1 cellular context compared by ENCODE assay signal in the genomic region with DNA sequence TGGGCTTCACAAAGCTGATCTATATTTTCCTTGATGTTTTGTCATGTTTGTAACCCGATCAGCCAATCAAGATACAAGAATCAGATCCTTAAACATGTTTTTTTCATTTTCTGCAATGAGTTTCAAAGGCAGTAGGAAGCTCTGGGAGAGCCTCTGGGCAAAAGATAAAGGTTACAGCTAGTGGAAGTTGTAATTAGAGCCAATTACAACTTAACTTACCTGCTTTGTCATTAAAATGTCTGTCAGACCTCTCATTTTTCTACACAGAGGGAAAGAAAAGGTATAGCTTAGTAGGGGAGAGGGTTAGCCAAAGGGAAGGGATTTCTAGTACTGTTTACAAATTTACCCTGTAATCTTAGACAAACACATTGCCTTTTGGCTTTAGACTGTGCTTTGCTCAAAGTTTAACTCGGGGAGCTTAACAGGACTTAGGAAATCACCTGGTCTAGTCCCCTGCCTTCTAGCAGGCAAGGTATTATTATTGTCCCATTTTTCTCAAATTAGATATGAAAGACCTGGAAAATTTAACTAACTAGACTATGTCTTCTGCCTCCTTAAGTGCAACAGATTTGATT.
TF ChIP-seq lines count a peak whose summit lies in the region.

No MANE protein-coding gene starts in this region.

TF ChIP-seq in HEK293, 187 proteins besides CTCF, POLR2A, EP300 and RAD21 (continued from another document):
- TF ChIP-seq, protein P1, sequence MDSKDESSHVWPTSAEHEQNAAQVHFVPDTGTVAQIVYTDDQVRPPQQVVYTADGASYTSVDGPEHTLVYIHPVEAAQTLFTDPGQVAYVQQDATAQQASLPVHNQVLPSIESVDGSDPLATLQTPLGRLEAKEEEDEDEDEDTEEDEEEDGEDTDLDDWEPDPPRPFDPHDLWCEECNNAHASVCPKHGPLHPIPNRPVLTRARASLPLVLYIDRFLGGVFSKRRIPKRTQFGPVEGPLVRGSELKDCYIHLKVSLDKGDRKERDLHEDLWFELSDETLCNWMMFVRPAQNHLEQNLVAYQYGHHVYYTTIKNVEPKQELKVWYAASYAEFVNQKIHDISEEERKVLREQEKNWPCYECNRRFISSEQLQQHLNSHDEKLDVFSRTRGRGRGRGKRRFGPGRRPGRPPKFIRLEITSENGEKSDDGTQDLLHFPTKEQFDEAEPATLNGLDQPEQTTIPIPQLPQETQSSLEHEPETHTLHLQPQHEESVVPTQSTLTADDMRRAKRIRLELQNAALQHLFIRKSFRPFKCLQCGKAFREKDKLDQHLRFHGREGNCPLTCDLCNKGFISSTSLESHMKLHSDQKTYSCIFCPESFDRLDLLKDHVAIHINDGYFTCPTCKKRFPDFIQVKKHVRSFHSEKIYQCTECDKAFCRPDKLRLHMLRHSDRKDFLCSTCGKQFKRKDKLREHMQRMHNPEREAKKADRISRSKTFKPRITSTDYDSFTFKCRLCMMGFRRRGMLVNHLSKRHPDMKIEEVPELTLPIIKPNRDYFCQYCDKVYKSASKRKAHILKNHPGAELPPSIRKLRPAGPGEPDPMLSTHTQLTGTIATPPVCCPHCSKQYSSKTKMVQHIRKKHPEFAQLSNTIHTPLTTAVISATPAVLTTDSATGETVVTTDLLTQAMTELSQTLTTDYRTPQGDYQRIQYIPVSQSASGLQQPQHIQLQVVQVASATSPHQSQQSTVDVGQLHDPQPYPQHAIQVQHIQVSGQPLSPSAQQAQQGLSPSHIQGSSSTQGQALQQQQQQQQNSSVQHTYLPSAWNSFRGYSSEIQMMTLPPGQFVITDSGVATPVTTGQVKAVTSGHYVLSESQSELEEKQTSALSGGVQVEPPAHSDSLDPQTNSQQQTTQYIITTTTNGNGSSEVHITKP (tag by site-specific recombination; IDR thresholded peaks at IDR 0.05): no peak
- TF ChIP-seq MZF1 (tag by site-specific recombination; IDR thresholded peaks at IDR 0.05; ENCODE audit: borderline replicate concordance): no peak
- peak; percentile 91 for TF ChIP-seq SP7 (tag by site-specific recombination; IDR thresholded peaks at IDR 0.05)
- no peak for TF ChIP-seq ZNF202 (tag by site-specific recombination; IDR thresholded peaks at IDR 0.05; ENCODE audit: borderline replicate concordance)
- TF ChIP-seq ZNF747 (tag by site-specific recombination; IDR thresholded peaks at IDR 0.05): no peak
- no peak for TF ChIP-seq ZNF76 (tag by site-specific recombination; IDR thresholded peaks at IDR 0.05; ENCODE audit: borderline replicate concordance, low read depth)
- TF ChIP-seq, protein P2, sequence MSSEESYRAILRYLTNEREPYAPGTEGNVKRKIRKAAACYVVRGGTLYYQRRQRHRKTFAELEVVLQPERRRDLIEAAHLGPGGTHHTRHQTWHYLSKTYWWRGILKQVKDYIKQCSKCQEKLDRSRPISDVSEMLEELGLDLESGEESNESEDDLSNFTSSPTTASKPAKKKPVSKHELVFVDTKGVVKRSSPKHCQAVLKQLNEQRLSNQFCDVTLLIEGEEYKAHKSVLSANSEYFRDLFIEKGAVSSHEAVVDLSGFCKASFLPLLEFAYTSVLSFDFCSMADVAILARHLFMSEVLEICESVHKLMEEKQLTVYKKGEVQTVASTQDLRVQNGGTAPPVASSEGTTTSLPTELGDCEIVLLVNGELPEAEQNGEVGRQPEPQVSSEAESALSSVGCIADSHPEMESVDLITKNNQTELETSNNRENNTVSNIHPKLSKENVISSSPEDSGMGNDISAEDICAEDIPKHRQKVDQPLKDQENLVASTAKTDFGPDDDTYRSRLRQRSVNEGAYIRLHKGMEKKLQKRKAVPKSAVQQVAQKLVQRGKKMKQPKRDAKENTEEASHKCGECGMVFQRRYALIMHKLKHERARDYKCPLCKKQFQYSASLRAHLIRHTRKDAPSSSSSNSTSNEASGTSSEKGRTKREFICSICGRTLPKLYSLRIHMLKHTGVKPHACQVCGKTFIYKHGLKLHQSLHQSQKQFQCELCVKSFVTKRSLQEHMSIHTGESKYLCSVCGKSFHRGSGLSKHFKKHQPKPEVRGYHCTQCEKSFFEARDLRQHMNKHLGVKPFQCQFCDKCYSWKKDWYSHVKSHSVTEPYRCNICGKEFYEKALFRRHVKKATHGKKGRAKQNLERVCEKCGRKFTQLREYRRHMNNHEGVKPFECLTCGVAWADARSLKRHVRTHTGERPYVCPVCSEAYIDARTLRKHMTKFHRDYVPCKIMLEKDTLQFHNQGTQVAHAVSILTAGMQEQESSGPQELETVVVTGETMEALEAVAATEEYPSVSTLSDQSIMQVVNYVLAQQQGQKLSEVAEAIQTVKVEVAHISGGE (tag by site-specific recombination; conservative IDR thresholded peaks at IDR 0.05; ENCODE audit: low read depth): no peak
- TF ChIP-seq, protein P3, sequence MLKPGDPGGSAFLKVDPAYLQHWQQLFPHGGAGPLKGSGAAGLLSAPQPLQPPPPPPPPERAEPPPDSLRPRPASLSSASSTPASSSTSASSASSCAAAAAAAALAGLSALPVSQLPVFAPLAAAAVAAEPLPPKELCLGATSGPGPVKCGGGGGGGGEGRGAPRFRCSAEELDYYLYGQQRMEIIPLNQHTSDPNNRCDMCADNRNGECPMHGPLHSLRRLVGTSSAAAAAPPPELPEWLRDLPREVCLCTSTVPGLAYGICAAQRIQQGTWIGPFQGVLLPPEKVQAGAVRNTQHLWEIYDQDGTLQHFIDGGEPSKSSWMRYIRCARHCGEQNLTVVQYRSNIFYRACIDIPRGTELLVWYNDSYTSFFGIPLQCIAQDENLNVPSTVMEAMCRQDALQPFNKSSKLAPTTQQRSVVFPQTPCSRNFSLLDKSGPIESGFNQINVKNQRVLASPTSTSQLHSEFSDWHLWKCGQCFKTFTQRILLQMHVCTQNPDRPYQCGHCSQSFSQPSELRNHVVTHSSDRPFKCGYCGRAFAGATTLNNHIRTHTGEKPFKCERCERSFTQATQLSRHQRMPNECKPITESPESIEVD (tag by site-specific recombination; IDR thresholded peaks at IDR 0.05): peak; percentile 50
- no peak for TF ChIP-seq ZNF10 (tag by site-specific recombination; IDR thresholded peaks at IDR 0.05)
- TF ChIP-seq, protein P4, sequence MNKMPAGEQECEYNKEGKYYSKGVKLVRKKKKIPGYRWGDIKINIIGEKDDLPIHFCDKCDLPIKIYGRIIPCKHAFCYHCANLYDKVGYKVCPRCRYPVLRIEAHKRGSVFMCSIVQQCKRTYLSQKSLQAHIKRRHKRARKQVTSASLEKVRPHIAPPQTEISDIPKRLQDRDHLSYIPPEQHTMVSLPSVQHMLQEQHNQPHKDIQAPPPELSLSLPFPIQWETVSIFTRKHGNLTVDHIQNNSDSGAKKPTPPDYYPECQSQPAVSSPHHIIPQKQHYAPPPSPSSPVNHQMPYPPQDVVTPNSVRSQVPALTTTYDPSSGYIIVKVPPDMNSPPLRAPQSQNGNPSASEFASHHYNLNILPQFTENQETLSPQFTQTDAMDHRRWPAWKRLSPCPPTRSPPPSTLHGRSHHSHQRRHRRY (tag by site-specific recombination; IDR thresholded peaks at IDR 0.05): no peak
- no peak for TF ChIP-seq IKZF3 (tag by site-specific recombination; IDR thresholded peaks at IDR 0.05)
- no peak for TF ChIP-seq ZNF239 (tag by site-specific recombination; IDR thresholded peaks at IDR 0.05)
- TF ChIP-seq, protein P5, sequence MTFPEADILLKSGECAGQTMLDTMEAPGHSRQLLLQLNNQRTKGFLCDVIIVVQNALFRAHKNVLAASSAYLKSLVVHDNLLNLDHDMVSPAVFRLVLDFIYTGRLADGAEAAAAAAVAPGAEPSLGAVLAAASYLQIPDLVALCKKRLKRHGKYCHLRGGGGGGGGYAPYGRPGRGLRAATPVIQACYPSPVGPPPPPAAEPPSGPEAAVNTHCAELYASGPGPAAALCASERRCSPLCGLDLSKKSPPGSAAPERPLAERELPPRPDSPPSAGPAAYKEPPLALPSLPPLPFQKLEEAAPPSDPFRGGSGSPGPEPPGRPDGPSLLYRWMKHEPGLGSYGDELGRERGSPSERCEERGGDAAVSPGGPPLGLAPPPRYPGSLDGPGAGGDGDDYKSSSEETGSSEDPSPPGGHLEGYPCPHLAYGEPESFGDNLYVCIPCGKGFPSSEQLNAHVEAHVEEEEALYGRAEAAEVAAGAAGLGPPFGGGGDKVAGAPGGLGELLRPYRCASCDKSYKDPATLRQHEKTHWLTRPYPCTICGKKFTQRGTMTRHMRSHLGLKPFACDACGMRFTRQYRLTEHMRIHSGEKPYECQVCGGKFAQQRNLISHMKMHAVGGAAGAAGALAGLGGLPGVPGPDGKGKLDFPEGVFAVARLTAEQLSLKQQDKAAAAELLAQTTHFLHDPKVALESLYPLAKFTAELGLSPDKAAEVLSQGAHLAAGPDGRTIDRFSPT (tag by site-specific recombination; IDR thresholded peaks at IDR 0.05): no peak
- TF ChIP-seq ZNF624 (tag by site-specific recombination; IDR thresholded peaks at IDR 0.05): no peak
- TF ChIP-seq ZNF48 (tag by site-specific recombination; IDR thresholded peaks at IDR 0.05): no peak
- TF ChIP-seq ZNF707 (tag by site-specific recombination; IDR thresholded peaks at IDR 0.05): no peak
- no peak for TF ChIP-seq ZNF174 (tag by site-specific recombination; IDR thresholded peaks at IDR 0.05)
- TF ChIP-seq, protein P6, sequence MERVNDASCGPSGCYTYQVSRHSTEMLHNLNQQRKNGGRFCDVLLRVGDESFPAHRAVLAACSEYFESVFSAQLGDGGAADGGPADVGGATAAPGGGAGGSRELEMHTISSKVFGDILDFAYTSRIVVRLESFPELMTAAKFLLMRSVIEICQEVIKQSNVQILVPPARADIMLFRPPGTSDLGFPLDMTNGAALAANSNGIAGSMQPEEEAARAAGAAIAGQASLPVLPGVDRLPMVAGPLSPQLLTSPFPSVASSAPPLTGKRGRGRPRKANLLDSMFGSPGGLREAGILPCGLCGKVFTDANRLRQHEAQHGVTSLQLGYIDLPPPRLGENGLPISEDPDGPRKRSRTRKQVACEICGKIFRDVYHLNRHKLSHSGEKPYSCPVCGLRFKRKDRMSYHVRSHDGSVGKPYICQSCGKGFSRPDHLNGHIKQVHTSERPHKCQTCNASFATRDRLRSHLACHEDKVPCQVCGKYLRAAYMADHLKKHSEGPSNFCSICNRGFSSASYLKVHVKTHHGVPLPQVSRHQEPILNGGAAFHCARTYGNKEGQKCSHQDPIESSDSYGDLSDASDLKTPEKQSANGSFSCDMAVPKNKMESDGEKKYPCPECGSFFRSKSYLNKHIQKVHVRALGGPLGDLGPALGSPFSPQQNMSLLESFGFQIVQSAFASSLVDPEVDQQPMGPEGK (tag by site-specific recombination; IDR thresholded peaks at IDR 0.05): no peak
- no peak for TF ChIP-seq ZNF664 (tag by site-specific recombination; IDR thresholded peaks at IDR 0.05)
TF ChIP-seq in HEK293: peak in this region for 3.
